ENCODE assay signal across 1 cellular context in genomic region chr17:44272321-44272951, GRCh38.
TF ChIP-seq lines count a peak whose summit lies in the region.

No MANE protein-coding gene starts in this region.

TF ChIP-seq in H1, 55 proteins besides CTCF, POLR2A, EP300 and RAD21:
- TF ChIP-seq ATF2 (IDR thresholded peaks at IDR 0.05; ENCODE audit: low read length) = no peak
- TF ChIP-seq SRF (IDR thresholded peaks at IDR 0.05; ENCODE audit: low read depth, low read length) = no peak
- no peak for TF ChIP-seq KDM4A (IDR thresholded peaks at IDR 0.05; ENCODE audit: low read depth, low read length, severe bottlenecking)
- TF ChIP-seq JUND (IDR thresholded peaks at IDR 0.05; ENCODE audit: low read length) = no peak
- no peak for TF ChIP-seq SIX5 (IDR thresholded peaks at IDR 0.05; ENCODE audit: low read depth, low read length)
- TF ChIP-seq RBBP5 (IDR thresholded peaks at IDR 0.05; ENCODE audit: borderline replicate concordance, low read depth, low read length) = no peak
- TF ChIP-seq HDAC2 (IDR thresholded peaks at IDR 0.05; ENCODE audit: borderline replicate concordance in 1 of 2, low read depth in 2 of 2, low read length in 2 of 2) = no peak
- no peak for TF ChIP-seq CEBPB (IDR thresholded peaks at IDR 0.05; ENCODE audit: low read depth, low read length)
- TF ChIP-seq JUN (IDR thresholded peaks at IDR 0.05; ENCODE audit: low read depth, low read length) = no peak
- no peak for TF ChIP-seq CHD7 (IDR thresholded peaks at IDR 0.05; ENCODE audit: insufficient replicate concordance, low read length)
- no peak for TF ChIP-seq MAX (IDR thresholded peaks at IDR 0.05)
- TF ChIP-seq KDM1A (IDR thresholded peaks at IDR 0.05; ENCODE audit: borderline replicate concordance, low read length) = no peak
